ENCODE assay signal across 18 cellular contexts in genomic region chr3:111837112-111837511, GRCh38. TPM values are rescaled to one million over a fixed set of nuclear protein-coding genes. Genes with fewer than 3 reads are reported as not detected.
A peak's percentile ranks its signal among the peaks of the same experiment; 100 is the strongest.
DNase-seq lines count a peak whose midpoint lies in the region; ATAC-seq and TF ChIP-seq lines count a peak whose summit lies in the region.
"Had no signal": no experiment of that assay in that cellular context is flagged by ENCODE, and none has a peak within 500 bp of the region (broad histone marks: within the 10 kb centered on the region; RNA-seq: fewer than 3 reads in every experiment).

No MANE protein-coding gene starts in this region.

- no peaks in the 10 kb centered on the region for H3K4me1 Mint-ChIP-seq in WTC11
- H3K4me1 Mint-ChIP-seq: B cell, GM23338, H9 had no signal

- no peaks in the 10 kb centered on the region for H3K36me3 ChIP-seq in osteoblast (ENCODE audit: insufficient read depth, low read length)
- H3K36me3 ChIP-seq: BLaER1 had no signal

- peak overlapping the region; percentile 56 for H2AFZ ChIP-seq in osteoblast (ENCODE audit: low read length)
- H2AFZ ChIP-seq: GM23338 had no signal

- ATAC-seq in WTC11 = no peak
- ATAC-seq: CD8-positive, alpha-beta T cell; GM12878; GM23338 had no signal

- POLR2A ChIA-PET in WTC11 (lab: Charles Lee) = no interaction called here

- CTCF ChIA-PET in WTC11 (lab: Charles Lee) = no interaction called here

- no peak overlapping the region for H3K4me3 Mint-ChIP-seq in WTC11
- H3K4me3 Mint-ChIP-seq: B cell; CD4-positive, CD25-positive, alpha-beta regulatory T cell; CD8-positive, alpha-beta T cell; GM23338; H9; HFFc6 had no signal

- no peaks in the 10 kb centered on the region for H3K27me3 ChIP-seq in osteoblast (ENCODE audit: insufficient read depth, low read length)
- H3K27me3 ChIP-seq: BLaER1 had no signal

- TF ChIP-seq CTCF in fibroblast of the aortic adventitia (IDR thresholded peaks at IDR 0.05; ENCODE audit: insufficient read depth, low read length) = no peak
- no peak for TF ChIP-seq CTCF in osteoblast (IDR thresholded peaks at IDR 0.05; ENCODE audit: extremely low read depth, low read depth, low read length)
- TF ChIP-seq CTCF in WTC11 (IDR thresholded peaks at IDR 0.05) = no peak

- H3K27ac Mint-ChIP-seq in WTC11 = no peak overlapping the region
- H3K27ac Mint-ChIP-seq: B cell; CD4-positive, CD25-positive, alpha-beta regulatory T cell; CD8-positive, alpha-beta T cell; GM23338; H9; HFFc6 had no signal

- no peak overlapping the region for H3K4me3 ChIP-seq in fibroblast of the aortic adventitia (ENCODE audit: low read depth, low read length)
- H3K4me3 ChIP-seq in osteoblast (ENCODE audit: insufficient read depth, low read length) = no peak overlapping the region
- H3K4me3 ChIP-seq: BLaER1, GM12878, GM23338 had no signal

- H3K4me1 ChIP-seq in osteoblast (ENCODE audit: insufficient read depth, low read length) = no peaks in the 10 kb centered on the region
- H3K4me1 ChIP-seq: BLaER1 had no signal

- no peak overlapping the region for H3K4me2 ChIP-seq in osteoblast (ENCODE audit: insufficient read depth, low read length)
- H3K4me2 ChIP-seq: BLaER1, GM23338 had no signal

- H3K27ac ChIP-seq in osteoblast (ENCODE audit: low read depth, low read length) = no peak overlapping the region
- H3K27ac ChIP-seq: BLaER1, C4-2B had no signal

- H3K9me3 ChIP-seq in osteoblast (ENCODE audit: low read depth, low read length) = no peaks in the 10 kb centered on the region
- H3K9me3 ChIP-seq: BLaER1, Caco-2 had no signal

- no peaks in the 10 kb centered on the region for H3K79me2 ChIP-seq in osteoblast (ENCODE audit: insufficient read depth, low read length)

- no peaks in the 10 kb centered on the region for H3K9me3 Mint-ChIP-seq in WTC11
- H3K9me3 Mint-ChIP-seq: CD4-positive, CD25-positive, alpha-beta regulatory T cell; CD8-positive, alpha-beta T cell; GM23338; H9; HFFc6 had no signal

- H4K20me1 ChIP-seq in osteoblast (ENCODE audit: insufficient read depth, low read length) = no peaks in the 10 kb centered on the region
- H4K20me1 ChIP-seq: BLaER1 had no signal

- peak; percentile 28 for DNase-seq in HCEC 1CT
- peak; percentile 37 for DNase-seq in fibroblast of the aortic adventitia (ENCODE audit: low read depth)
- DNase-seq in osteoblast (ENCODE audit: insufficient read length, low spot score, missing footprints) = no peak
- no peak for DNase-seq in NOMO-1 treated with dmso at 0.1 percent for 144 hours (lab: John Stamatoyannopoulos, UW; ENCODE audit: unreplicated experiment)
- DNase-seq in NCI-H2227 treated with DMSO at 0.1 percent for 48 hours (lab: John Stamatoyannopoulos, UW) = no peak
- DNase-seq in WTC11 (ENCODE audit: low spot score) = no peak
- DNase-seq: Caco-2; CD4-positive, CD25-positive, alpha-beta regulatory T cell; CD8-positive, alpha-beta T cell; DMS153; DND-41; H9; HFFc6 had no signal

- no peaks in the 10 kb centered on the region for H3K36me3 Mint-ChIP-seq in WTC11
- H3K36me3 Mint-ChIP-seq: CD4-positive, CD25-positive, alpha-beta regulatory T cell; CD8-positive, alpha-beta T cell had no signal

- H3K27me3 Mint-ChIP-seq in WTC11 (ENCODE audit: low read depth) = peaks cover 43% of the 10 kb centered on the region

TF ChIP-seq in WTC11, 78 proteins besides CTCF, POLR2A, EP300 and RAD21:
- TF ChIP-seq, protein P1, sequence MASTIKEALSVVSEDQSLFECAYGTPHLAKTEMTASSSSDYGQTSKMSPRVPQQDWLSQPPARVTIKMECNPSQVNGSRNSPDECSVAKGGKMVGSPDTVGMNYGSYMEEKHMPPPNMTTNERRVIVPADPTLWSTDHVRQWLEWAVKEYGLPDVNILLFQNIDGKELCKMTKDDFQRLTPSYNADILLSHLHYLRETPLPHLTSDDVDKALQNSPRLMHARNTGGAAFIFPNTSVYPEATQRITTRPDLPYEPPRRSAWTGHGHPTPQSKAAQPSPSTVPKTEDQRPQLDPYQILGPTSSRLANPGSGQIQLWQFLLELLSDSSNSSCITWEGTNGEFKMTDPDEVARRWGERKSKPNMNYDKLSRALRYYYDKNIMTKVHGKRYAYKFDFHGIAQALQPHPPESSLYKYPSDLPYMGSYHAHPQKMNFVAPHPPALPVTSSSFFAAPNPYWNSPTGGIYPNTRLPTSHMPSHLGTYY (CRISPR knock-in tag; IDR thresholded peaks at IDR 0.05) = no peak
- no peak for TF ChIP-seq TEAD4 (CRISPR knock-in tag; IDR thresholded peaks at IDR 0.05)
- TF ChIP-seq NFYB (CRISPR knock-in tag; conservative IDR thresholded peaks at IDR 0.05; ENCODE audit: low read depth) = no peak
- TF ChIP-seq ATF1 (CRISPR knock-in tag; IDR thresholded peaks at IDR 0.05) = no peak

RNA-seq across cellular contexts. Expression of gene PHLDB2, which starts 22.0 kb away (rescaled TPM):
- total RNA-seq in fibroblast of the aortic adventitia (ENCODE audit: low replicate concordance) = 61.9 and 79.2 TPM in 2 replicates
- total RNA-seq in osteoblast = 96.4 and 107 TPM in 2 replicates
- total RNA-seq in WTC11 (2021) = 23.5 to 40.3 TPM (median 24.9 TPM) in 3 replicates

Comparison
In these comparisons a context has a peak if more than half of its experiments do, and no peak if none do; other contexts are left out.
1. DNase-seq: peak in HCEC 1CT (single experiment) and fibroblast of the aortic adventitia (single experiment); none in osteoblast (single experiment), NOMO-1 treated with dmso at 0.1 percent for 144 hours (single experiment), NCI-H2227 treated with DMSO at 0.1 percent for 48 hours (single experiment) and WTC11 (single experiment).